In the genomic region with DNA sequence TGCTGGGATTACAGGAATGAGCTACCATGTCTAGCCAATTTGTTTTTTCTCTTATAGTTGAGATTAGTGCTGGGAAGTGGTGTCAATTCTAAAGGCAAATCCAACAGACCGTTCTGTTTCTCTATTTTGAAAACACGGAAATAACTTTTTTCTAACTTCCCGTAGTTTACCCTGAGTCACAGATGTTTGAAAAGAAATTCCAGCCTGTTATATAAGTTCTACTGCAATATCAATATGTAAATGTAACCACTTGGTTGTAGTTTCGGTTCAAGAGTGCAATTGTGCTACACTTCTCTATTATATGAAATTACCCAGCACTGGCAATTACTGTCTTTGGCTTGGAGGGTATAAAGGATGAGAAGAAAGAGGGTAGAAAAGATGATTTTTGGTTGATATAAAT, we compare ENCODE assay signal across 19 cellular contexts. TPM values are rescaled to one million over a fixed set of nuclear protein-coding genes. Genes with fewer than 3 reads are reported as not detected.
DNase-seq lines count a peak whose midpoint lies in the region; ATAC-seq and TF ChIP-seq lines count a peak whose summit lies in the region.
"Had no signal": no experiment of that assay in that cellular context is flagged by ENCODE, and none has a peak within 500 bp of the region (broad histone marks: within the 10 kb centered on the region; RNA-seq: fewer than 3 reads in every experiment).

No MANE protein-coding gene starts in this region.

- H3K9me3 ChIP-seq in heart right ventricle: peaks cover 0 to 8% (median 0%) of the 10 kb centered on the region in 11 donors
- no peaks in the 10 kb centered on the region for H3K9me3 ChIP-seq in upper lobe of left lung
- H3K9me3 ChIP-seq: Caco-2, gastrocnemius medialis had no signal

- intact Hi-C loops in heart right ventricle (cut with DNase I) (no loop called here), left cardiac atrium (cut with DNase I) (no loop called here)

- TF ChIP-seq POLR2A in upper lobe of left lung (IDR thresholded peaks at IDR 0.05): no peak

- TF ChIP-seq EP300 in upper lobe of left lung (IDR thresholded peaks at IDR 0.05): no peak

- peak in 6 of 8 donors; percentile 49 to 78 (median 59) for ATAC-seq in heart right ventricle
- no peak for ATAC-seq in left cardiac atrium
- peak; percentile 33 for ATAC-seq in left lobe of liver
- ATAC-seq in upper lobe of left lung (ENCODE audit: low FRiP score in 2 of 2): peak in 1 of 2 donors; percentile 71
- no peak for ATAC-seq in HG03520 (IDR thresholded peaks at IDR 0.05; ENCODE audit: unreplicated experiment)
- ATAC-seq: activated naive CD8-positive, alpha-beta T cell treated with anti-CD3 and anti-CD28 coated beads, Interleukin-2, amount 50 U/mL, for 24 hours; natural killer cell; stimulated activated effector memory CD8-positive, alpha-beta T cell treated with anti-CD3 and anti-CD28 coated beads, Interleukin-12 subunit alpha, Interleukin-12 subunit beta, amount 100 ng/mL, for 72 hours had no signal

- H3K4me3 ChIP-seq in heart right ventricle (no peak overlapping the region), upper lobe of left lung (no peak overlapping the region)
- H3K4me3 ChIP-seq: gastrocnemius medialis had no signal

- H3K36me3 ChIP-seq in heart right ventricle (no peaks in the 10 kb centered on the region), upper lobe of left lung (no peaks in the 10 kb centered on the region)
- H3K36me3 ChIP-seq: gastrocnemius medialis had no signal

- H3K27me3 ChIP-seq in heart right ventricle (no peaks in the 10 kb centered on the region), upper lobe of left lung (no peaks in the 10 kb centered on the region)
- H3K27me3 ChIP-seq: gastrocnemius medialis had no signal

- DNase-seq in heart right ventricle: no peak
- no peak for DNase-seq in left cardiac atrium
- DNase-seq in NOMO-1 treated with dmso at 0.1 percent for 144 hours (lab: John Stamatoyannopoulos, UW; ENCODE audit: unreplicated experiment): peak; percentile 49
- no peak for DNase-seq in left lobe of liver (ENCODE audit: low spot score)
- DNase-seq in upper lobe of left lung: no peak
- DNase-seq in activated CD4-positive, CD25-positive, alpha-beta regulatory T cell (lab: John Stamatoyannopoulos, UW): no peak
- DNase-seq in SK-N-DZ (ENCODE audit: low spot score): no peak
- DNase-seq: activated CD4-positive, alpha-beta T cell treated with anti-CD3 and anti-CD28 coated beads, Interleukin-2, amount 10 ng/mL, durations not matched to agents 7 days and 5 days; activated naive CD8-positive, alpha-beta T cell treated with anti-CD3 and anti-CD28 coated beads, Interleukin-2, amount 50 U/mL, for 24 hours; activated T-cell treated with anti-CD3 and anti-CD28 coated beads, Interleukin-2, amount 50 U/mL, for 1 hour; Caco-2; central memory CD4-positive, alpha-beta T cell; gastrocnemius medialis; natural killer cell; NCI-H146; NCI-H510A had no signal

- H3K27ac ChIP-seq in heart right ventricle (peak overlapping the region in 8 of 10 donors; percentile 3 to 76 (median 48)), upper lobe of left lung (peak overlapping the region; percentile 29 to 52 (median 35))
- H3K27ac ChIP-seq: RWPE1 had no signal

- TF ChIP-seq CTCF in heart right ventricle (IDR thresholded peaks at IDR 0.05): no peak
- no peak for TF ChIP-seq CTCF in upper lobe of left lung (IDR thresholded peaks at IDR 0.05)

- WGBS in heart right ventricle, 2 donors: 52 to 59% methylated on average over 4 of the region's 4 CpGs
- WGBS in upper lobe of left lung, 2 donors: 37 to 40% methylated on average over 4 of the region's 4 CpGs

- H3K4me1 ChIP-seq in heart right ventricle (peaks cover 0 to 23% (median 3%) of the 10 kb centered on the region in 9 donors), upper lobe of left lung (peaks cover 0 to 7% (median 0%) of the 10 kb centered on the region in 4 donors)
- H3K4me1 ChIP-seq: Caco-2 had no signal

RNA-seq across cellular contexts. Expression of gene GNB4, which starts 22.3 kb away (rescaled TPM):
- 10 to 100 TPM; 12.4 to 48.2 (median 13.4) TPM for total RNA-seq in heart right ventricle
- polyA plus RNA-seq in heart right ventricle: 1 to 10 TPM; 6.6 to 8.3 TPM
- total RNA-seq in left cardiac atrium: 10 to 100 TPM; 17.0 to 41.2 TPM
- 3.3 TPM for total RNA-seq in left lobe of liver
- 10 to 100 TPM; 19.8 to 45.2 (median 28.6) TPM for total RNA-seq in upper lobe of left lung
- 5.4 and 6.4 TPM in 2 replicates for polyA plus RNA-seq in SK-N-DZ (2014; cell fraction: cytosol; rRNA removed)
- polyA plus RNA-seq in SK-N-DZ (2014; cell fraction: nucleus; rRNA removed): 1.1 and 1.5 TPM in 2 replicates

Comparison
In these comparisons a context has a peak if more than half of its experiments do, and no peak if none do; other contexts are left out.
1. ATAC-seq: peak in heart right ventricle (6 of 8) and left lobe of liver (single experiment); none in left cardiac atrium (0 of 2) and HG03520 (single experiment).